ENCODE assay signal across 1 cellular context in the genomic region with DNA sequence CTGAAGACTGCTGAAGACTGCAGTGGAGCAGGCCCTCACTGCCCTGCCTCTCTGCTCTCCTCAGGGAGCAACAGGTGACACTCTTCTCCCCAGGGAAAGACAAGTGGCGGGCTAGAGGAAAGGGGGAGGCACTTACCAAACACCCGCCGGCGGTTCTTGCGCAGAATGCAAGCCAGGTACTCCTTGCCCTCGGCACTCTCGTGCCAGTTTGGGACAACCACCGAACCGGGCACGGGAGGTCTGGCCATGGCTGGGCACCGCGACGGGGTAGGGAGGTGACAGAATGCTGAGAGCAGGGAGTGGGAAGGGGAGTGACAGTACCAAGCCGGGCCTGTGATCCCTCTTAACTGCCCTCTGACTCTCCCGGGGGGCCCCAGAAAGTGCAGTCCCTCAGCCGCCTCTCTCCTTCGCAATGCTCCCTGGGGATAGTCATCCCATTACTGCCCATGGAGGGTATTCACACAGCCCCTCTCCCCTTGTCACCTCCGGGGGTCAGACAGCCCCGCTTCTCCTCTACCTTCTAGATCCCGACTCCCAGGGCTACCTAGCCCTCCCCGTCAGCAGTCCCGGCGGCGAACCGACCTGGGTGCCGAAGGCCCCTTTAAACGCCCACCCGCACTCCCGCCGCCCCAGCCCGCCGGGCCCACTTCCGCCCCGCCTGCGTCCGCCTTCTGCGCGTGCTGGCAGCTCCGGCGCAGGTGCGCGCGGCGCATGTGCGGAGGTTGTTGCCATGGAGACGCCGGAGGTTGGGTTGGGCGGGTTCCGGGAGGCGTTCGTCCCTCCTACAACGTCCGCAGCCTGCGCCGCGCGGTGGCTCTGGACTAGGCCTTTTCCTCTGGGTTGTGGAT.
TF ChIP-seq lines count a peak whose summit lies in the region.

A gene with protein sequence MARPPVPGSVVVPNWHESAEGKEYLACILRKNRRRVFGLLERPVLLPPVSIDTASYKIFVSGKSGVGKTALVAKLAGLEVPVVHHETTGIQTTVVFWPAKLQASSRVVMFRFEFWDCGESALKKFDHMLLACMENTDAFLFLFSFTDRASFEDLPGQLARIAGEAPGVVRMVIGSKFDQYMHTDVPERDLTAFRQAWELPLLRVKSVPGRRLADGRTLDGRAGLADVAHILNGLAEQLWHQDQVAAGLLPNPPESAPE (minus strand): TSS at position 689 of the 848 bp plus-strand sequence. CDS start 441 bp downstream, at position 248.

TF ChIP-seq in K562, 482 proteins besides CTCF, POLR2A, EP300 and RAD21 (continued from another document and continues in another):
- TF ChIP-seq, protein P1, sequence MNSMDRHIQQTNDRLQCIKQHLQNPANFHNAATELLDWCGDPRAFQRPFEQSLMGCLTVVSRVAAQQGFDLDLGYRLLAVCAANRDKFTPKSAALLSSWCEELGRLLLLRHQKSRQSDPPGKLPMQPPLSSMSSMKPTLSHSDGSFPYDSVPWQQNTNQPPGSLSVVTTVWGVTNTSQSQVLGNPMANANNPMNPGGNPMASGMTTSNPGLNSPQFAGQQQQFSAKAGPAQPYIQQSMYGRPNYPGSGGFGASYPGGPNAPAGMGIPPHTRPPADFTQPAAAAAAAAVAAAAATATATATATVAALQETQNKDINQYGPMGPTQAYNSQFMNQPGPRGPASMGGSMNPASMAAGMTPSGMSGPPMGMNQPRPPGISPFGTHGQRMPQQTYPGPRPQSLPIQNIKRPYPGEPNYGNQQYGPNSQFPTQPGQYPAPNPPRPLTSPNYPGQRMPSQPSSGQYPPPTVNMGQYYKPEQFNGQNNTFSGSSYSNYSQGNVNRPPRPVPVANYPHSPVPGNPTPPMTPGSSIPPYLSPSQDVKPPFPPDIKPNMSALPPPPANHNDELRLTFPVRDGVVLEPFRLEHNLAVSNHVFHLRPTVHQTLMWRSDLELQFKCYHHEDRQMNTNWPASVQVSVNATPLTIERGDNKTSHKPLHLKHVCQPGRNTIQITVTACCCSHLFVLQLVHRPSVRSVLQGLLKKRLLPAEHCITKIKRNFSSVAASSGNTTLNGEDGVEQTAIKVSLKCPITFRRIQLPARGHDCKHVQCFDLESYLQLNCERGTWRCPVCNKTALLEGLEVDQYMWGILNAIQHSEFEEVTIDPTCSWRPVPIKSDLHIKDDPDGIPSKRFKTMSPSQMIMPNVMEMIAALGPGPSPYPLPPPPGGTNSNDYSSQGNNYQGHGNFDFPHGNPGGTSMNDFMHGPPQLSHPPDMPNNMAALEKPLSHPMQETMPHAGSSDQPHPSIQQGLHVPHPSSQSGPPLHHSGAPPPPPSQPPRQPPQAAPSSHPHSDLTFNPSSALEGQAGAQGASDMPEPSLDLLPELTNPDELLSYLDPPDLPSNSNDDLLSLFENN (IDR thresholded peaks at IDR 0.05; ENCODE audit: low read depth in 2 of 2, low read length in 2 of 2), result no peak; a peak in 1 of 4 replicates
- TF ChIP-seq ARID1B (IDR thresholded peaks at IDR 0.05) (0 out of 2 replicates have a peak, but pooled peaks have one; percentile 7), ZNF695 (CRISPR knock-in tag; IDR thresholded peaks at IDR 0.05) (no peak), SAP30 (IDR thresholded peaks at IDR 0.05; ENCODE audit: borderline replicate concordance, insufficient read depth, low read depth, low read length, poor library complexity, severe bottlenecking) (peak; percentile 78), TBL1XR1 (IDR thresholded peaks at IDR 0.05; ENCODE audit: low read length in 2 of 2) (peak in 1 of 2 experiments; percentile 47; a peak in 2 of 4 replicates), CREB1 (IDR thresholded peaks at IDR 0.05) (peak; percentile 89), CREB1 (CRISPR knock-in tag; IDR thresholded peaks at IDR 0.05) (peak; percentile 81), RUNX1 (IDR thresholded peaks at IDR 0.05; ENCODE audit: low read depth) (no peak), NR2F6 (CRISPR knock-in tag; IDR thresholded peaks at IDR 0.05) (0 out of 2 replicates have a peak, but pooled peaks have one; percentile 64), ZNF586 (CRISPR knock-in tag; conservative IDR thresholded peaks at IDR 0.05) (no peak), BDP1 (IDR thresholded peaks at IDR 0.05; ENCODE audit: insufficient read depth, insufficient read length) (no peak), SAFB (IDR thresholded peaks at IDR 0.05; ENCODE audit: borderline replicate concordance, low read depth, low read length) (no peak), TCF3 (CRISPR knock-in tag; IDR thresholded peaks at IDR 0.05) (no peak), MECOM (CRISPR knock-in tag; IDR thresholded peaks at IDR 0.05) (no peak), TFAM (CRISPR knock-in tag; conservative IDR thresholded peaks at IDR 0.05) (no peak), ZNF699 (CRISPR knock-in tag; IDR thresholded peaks at IDR 0.05; ENCODE audit: insufficient replicate concordance) (no peak), ZNF224 (CRISPR knock-in tag; IDR thresholded peaks at IDR 0.05) (no peak), ATF1 (CRISPR knock-in tag; IDR thresholded peaks at IDR 0.05) (peak; percentile 58; the same call in 1 of the 2 replicates), ATF1 (tag; IDR thresholded peaks at IDR 0.05) (peak; percentile 69; the same call in 1 of the 2 replicates), SMAD4 (CRISPR knock-in tag; conservative IDR thresholded peaks at IDR 0.05) (0 out of 2 replicates have a peak, but pooled peaks have one; percentile 69), ZNF384 (IDR thresholded peaks at IDR 0.05; ENCODE audit: low read depth, low read length) (no peak), BCL6 (CRISPR knock-in tag; IDR thresholded peaks at IDR 0.05) (no peak), ZNF175 (CRISPR knock-in tag; IDR thresholded peaks at IDR 0.05; ENCODE audit: low read depth) (no peak), DIDO1 (tag; IDR thresholded peaks at IDR 0.05; ENCODE audit: low read depth) (no peak)
- TF ChIP-seq, protein P2, sequence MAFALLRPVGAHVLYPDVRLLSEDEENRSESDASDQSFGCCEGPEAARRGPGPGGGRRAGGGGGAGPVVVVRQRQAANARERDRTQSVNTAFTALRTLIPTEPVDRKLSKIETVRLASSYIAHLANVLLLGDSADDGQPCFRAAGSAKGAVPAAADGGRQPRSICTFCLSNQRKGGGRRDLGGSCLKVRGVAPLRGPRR (CRISPR knock-in tag; IDR thresholded peaks at IDR 0.05), result no peak
- TF ChIP-seq, protein P3, sequence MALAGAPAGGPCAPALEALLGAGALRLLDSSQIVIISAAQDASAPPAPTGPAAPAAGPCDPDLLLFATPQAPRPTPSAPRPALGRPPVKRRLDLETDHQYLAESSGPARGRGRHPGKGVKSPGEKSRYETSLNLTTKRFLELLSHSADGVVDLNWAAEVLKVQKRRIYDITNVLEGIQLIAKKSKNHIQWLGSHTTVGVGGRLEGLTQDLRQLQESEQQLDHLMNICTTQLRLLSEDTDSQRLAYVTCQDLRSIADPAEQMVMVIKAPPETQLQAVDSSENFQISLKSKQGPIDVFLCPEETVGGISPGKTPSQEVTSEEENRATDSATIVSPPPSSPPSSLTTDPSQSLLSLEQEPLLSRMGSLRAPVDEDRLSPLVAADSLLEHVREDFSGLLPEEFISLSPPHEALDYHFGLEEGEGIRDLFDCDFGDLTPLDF (CRISPR knock-in tag; IDR thresholded peaks at IDR 0.05), result no peak
- TF ChIP-seq, protein P4, sequence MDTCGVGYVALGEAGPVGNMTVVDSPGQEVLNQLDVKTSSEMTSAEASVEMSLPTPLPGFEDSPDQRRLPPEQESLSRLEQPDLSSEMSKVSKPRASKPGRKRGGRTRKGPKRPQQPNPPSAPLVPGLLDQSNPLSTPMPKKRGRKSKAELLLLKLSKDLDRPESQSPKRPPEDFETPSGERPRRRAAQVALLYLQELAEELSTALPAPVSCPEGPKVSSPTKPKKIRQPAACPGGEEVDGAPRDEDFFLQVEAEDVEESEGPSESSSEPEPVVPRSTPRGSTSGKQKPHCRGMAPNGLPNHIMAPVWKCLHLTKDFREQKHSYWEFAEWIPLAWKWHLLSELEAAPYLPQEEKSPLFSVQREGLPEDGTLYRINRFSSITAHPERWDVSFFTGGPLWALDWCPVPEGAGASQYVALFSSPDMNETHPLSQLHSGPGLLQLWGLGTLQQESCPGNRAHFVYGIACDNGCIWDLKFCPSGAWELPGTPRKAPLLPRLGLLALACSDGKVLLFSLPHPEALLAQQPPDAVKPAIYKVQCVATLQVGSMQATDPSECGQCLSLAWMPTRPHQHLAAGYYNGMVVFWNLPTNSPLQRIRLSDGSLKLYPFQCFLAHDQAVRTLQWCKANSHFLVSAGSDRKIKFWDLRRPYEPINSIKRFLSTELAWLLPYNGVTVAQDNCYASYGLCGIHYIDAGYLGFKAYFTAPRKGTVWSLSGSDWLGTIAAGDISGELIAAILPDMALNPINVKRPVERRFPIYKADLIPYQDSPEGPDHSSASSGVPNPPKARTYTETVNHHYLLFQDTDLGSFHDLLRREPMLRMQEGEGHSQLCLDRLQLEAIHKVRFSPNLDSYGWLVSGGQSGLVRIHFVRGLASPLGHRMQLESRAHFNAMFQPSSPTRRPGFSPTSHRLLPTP (IDR thresholded peaks at IDR 0.05; ENCODE audit: borderline replicate concordance, extremely low read depth, insufficient read length), result no peak
- TF ChIP-seq, protein P5, sequence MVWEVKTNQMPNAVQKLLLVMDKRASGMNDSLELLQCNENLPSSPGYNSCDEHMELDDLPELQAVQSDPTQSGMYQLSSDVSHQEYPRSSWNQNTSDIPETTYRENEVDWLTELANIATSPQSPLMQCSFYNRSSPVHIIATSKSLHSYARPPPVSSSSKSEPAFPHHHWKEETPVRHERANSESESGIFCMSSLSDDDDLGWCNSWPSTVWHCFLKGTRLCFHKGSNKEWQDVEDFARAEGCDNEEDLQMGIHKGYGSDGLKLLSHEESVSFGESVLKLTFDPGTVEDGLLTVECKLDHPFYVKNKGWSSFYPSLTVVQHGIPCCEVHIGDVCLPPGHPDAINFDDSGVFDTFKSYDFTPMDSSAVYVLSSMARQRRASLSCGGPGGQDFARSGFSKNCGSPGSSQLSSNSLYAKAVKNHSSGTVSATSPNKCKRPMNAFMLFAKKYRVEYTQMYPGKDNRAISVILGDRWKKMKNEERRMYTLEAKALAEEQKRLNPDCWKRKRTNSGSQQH (CRISPR knock-in tag; IDR thresholded peaks at IDR 0.05), result peak; percentile 48; the same call in 1 of the 2 replicates
- TF ChIP-seq, protein P6, sequence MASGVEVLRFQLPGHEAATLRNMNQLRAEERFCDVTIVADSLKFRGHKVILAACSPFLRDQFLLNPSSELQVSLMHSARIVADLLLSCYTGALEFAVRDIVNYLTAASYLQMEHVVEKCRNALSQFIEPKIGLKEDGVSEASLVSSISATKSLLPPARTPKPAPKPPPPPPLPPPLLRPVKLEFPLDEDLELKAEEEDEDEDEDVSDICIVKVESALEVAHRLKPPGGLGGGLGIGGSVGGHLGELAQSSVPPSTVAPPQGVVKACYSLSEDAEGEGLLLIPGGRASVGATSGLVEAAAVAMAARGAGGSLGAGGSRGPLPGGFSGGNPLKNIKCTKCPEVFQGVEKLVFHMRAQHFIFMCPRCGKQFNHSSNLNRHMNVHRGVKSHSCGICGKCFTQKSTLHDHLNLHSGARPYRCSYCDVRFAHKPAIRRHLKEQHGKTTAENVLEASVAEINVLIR (CRISPR knock-in tag; IDR thresholded peaks at IDR 0.05), result peak; percentile 68; the same call in 1 of the 2 replicates
- TF ChIP-seq, protein P7, sequence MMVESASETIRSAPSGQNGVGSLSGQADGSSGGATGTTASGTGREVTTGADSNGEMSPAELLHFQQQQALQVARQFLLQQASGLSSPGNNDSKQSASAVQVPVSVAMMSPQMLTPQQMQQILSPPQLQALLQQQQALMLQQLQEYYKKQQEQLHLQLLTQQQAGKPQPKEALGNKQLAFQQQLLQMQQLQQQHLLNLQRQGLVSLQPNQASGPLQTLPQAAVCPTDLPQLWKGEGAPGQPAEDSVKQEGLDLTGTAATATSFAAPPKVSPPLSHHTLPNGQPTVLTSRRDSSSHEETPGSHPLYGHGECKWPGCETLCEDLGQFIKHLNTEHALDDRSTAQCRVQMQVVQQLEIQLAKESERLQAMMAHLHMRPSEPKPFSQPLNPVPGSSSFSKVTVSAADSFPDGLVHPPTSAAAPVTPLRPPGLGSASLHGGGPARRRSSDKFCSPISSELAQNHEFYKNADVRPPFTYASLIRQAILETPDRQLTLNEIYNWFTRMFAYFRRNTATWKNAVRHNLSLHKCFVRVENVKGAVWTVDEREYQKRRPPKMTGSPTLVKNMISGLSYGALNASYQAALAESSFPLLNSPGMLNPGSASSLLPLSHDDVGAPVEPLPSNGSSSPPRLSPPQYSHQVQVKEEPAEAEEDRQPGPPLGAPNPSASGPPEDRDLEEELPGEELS (CRISPR knock-in tag; IDR thresholded peaks at IDR 0.05; ENCODE audit: borderline replicate concordance), result peak; percentile 54; the same call in 1 of the 2 replicates
